15 cellular contexts compared by ENCODE assay signal in genomic region chr13:45048890-45049407, GRCh38. TPM values are rescaled to one million over a fixed set of nuclear protein-coding genes. Genes with fewer than 3 reads are reported as not detected.
DNase-seq lines count a peak whose midpoint lies in the region; ATAC-seq and TF ChIP-seq lines count a peak whose summit lies in the region.
"Had no signal": no experiment of that assay in that cellular context is flagged by ENCODE, and none has a peak within 500 bp of the region (broad histone marks: within the 10 kb centered on the region; RNA-seq: fewer than 3 reads in every experiment).

No MANE protein-coding gene starts in this region.

- TF ChIP-seq POLR2A in ovary (IDR thresholded peaks at IDR 0.05), result no peak

- no peaks in the 10 kb centered on the region for H3K4me1 ChIP-seq in ovary (ENCODE audit: insufficient read depth)
- H3K4me1 ChIP-seq: BE2C had no signal

- H3K9me3 Mint-ChIP-seq in activated naive CD8-positive, alpha-beta T cell (ENCODE audit: low read depth), result no peaks in the 10 kb centered on the region
- H3K9me3 Mint-ChIP-seq in activated naive CD8-positive, alpha-beta T cell treated with anti-CD3 and anti-CD28 coated beads for 36 hours, result no peaks in the 10 kb centered on the region
- H3K9me3 Mint-ChIP-seq in activated naive CD8-positive, alpha-beta T cell treated with anti-CD3 and anti-CD28 coated beads, Interleukin-2, amount 50 U/mL, for 24 hours, result no peaks in the 10 kb centered on the region
- H3K9me3 Mint-ChIP-seq: dendritic cell treated with granulocyte-macrophage colony-stimulating factor and Interleukin-4, amounts not matched to agents 40 ng/mL and 50 ng/mL, for 4 days had no signal

- peaks cover 15% of the 10 kb centered on the region for H3K4me1 Mint-ChIP-seq in activated naive CD8-positive, alpha-beta T cell (ENCODE audit: low read depth)
- peaks cover 17% of the 10 kb centered on the region for H3K4me1 Mint-ChIP-seq in activated naive CD8-positive, alpha-beta T cell treated with anti-CD3 and anti-CD28 coated beads for 36 hours
- H3K4me1 Mint-ChIP-seq in activated naive CD8-positive, alpha-beta T cell treated with anti-CD3 and anti-CD28 coated beads, Interleukin-2, amount 50 U/mL, for 24 hours, result peaks cover 24% of the 10 kb centered on the region

- TF ChIP-seq CTCF in ovary (IDR thresholded peaks at IDR 0.05), result no peak

- no peak overlapping the region for H3K27ac ChIP-seq in ovary

- peak; percentile 45 for ATAC-seq in HG02885 (IDR thresholded peaks at IDR 0.05; ENCODE audit: poor library complexity, unreplicated experiment)
- peak; percentile 53 for ATAC-seq in activated naive CD8-positive, alpha-beta T cell treated with anti-CD3 and anti-CD28 coated beads, Interleukin-2, amount 50 U/mL, for 24 hours
- ATAC-seq in stimulated activated naive CD8-positive, alpha-beta T cell treated with anti-CD3 and anti-CD28 coated beads, Interleukin-15, Interleukin-2, amounts not matched to agents 100 U/mL and 50 U/mL, for 24 hours, result peak; percentile 69
- ATAC-seq: left cardiac atrium had no signal

- no peak overlapping the region for H3K4me3 ChIP-seq in ovary
- H3K4me3 ChIP-seq: tibial nerve had no signal

- intact Hi-C loops in ovary (cut with DNase I), result loop anchor here in 3 of 4 donors (5.0 kb wide), 1 partner anchor 258 kb away; no protein-coding TSS in a partner anchor

- WGBS in ovary, 3 donors, result 65 to 85% (median 69%) methylated on average over 6 of the region's 6 CpGs

- no peak overlapping the region for H3K4me3 Mint-ChIP-seq in activated naive CD8-positive, alpha-beta T cell
- no peak overlapping the region for H3K4me3 Mint-ChIP-seq in activated naive CD8-positive, alpha-beta T cell treated with anti-CD3 and anti-CD28 coated beads for 36 hours
- H3K4me3 Mint-ChIP-seq in activated naive CD8-positive, alpha-beta T cell treated with anti-CD3 and anti-CD28 coated beads, Interleukin-2, amount 50 U/mL, for 24 hours, result no peak overlapping the region
- H3K4me3 Mint-ChIP-seq: dendritic cell treated with granulocyte-macrophage colony-stimulating factor and Interleukin-4, amounts not matched to agents 40 ng/mL and 50 ng/mL, for 4 days had no signal

- no peaks in the 10 kb centered on the region for H3K9me3 ChIP-seq in ovary
- H3K9me3 ChIP-seq: BE2C, tibial nerve had no signal

- DNase-seq in activated naive CD8-positive, alpha-beta T cell treated with anti-CD3 and anti-CD28 coated beads for 36 hours, result no peak
- no peak for DNase-seq in activated naive CD8-positive, alpha-beta T cell treated with anti-CD3 and anti-CD28 coated beads, Interleukin-2, amount 50 U/mL, for 24 hours
- DNase-seq in stimulated activated naive CD8-positive, alpha-beta T cell treated with anti-CD3 and anti-CD28 coated beads, Interleukin-15, Interleukin-2, amounts not matched to agents 100 U/mL and 50 U/mL, for 24 hours, result no peak
- DNase-seq in ovary (no peak), mucosa of gallbladder (ENCODE audit: low spot score) (no peak), iPS-NIHi7 (ENCODE audit: extremely low spot score) (no peak)
- DNase-seq: BE2C, left cardiac atrium, NCI-H1105, NCI-H446 treated with DMSO at 0.1 percent for 48 hours, OCI-M1 had no signal

- no peaks in the 10 kb centered on the region for H3K27me3 ChIP-seq in ovary
- H3K27me3 ChIP-seq: BE2C, tibial nerve had no signal

- no peak for TF ChIP-seq EP300 in ovary (IDR thresholded peaks at IDR 0.05)

- peak overlapping the region; percentile 28 for H3K27ac Mint-ChIP-seq in activated naive CD8-positive, alpha-beta T cell
- H3K27ac Mint-ChIP-seq in activated naive CD8-positive, alpha-beta T cell treated with anti-CD3 and anti-CD28 coated beads for 36 hours, result no peak overlapping the region
- H3K27ac Mint-ChIP-seq in activated naive CD8-positive, alpha-beta T cell treated with anti-CD3 and anti-CD28 coated beads, Interleukin-2, amount 50 U/mL, for 24 hours, result no peak overlapping the region
- H3K27ac Mint-ChIP-seq: dendritic cell treated with granulocyte-macrophage colony-stimulating factor and Interleukin-4, amounts not matched to agents 40 ng/mL and 50 ng/mL, for 4 days had no signal

- H3K36me3 ChIP-seq in ovary, result no peaks in the 10 kb centered on the region
- H3K36me3 ChIP-seq: BE2C, tibial nerve had no signal

- H3K36me3 Mint-ChIP-seq in activated naive CD8-positive, alpha-beta T cell, result no peaks in the 10 kb centered on the region
- H3K36me3 Mint-ChIP-seq in activated naive CD8-positive, alpha-beta T cell treated with anti-CD3 and anti-CD28 coated beads for 36 hours, result no peaks in the 10 kb centered on the region
- no peaks in the 10 kb centered on the region for H3K36me3 Mint-ChIP-seq in activated naive CD8-positive, alpha-beta T cell treated with anti-CD3 and anti-CD28 coated beads, Interleukin-2, amount 50 U/mL, for 24 hours (ENCODE audit: low read depth)

- peaks cover 4% of the 10 kb centered on the region for H3K27me3 Mint-ChIP-seq in activated naive CD8-positive, alpha-beta T cell
- peaks cover 42% of the 10 kb centered on the region for H3K27me3 Mint-ChIP-seq in activated naive CD8-positive, alpha-beta T cell treated with anti-CD3 and anti-CD28 coated beads for 36 hours
- peaks cover 52% of the 10 kb centered on the region for H3K27me3 Mint-ChIP-seq in activated naive CD8-positive, alpha-beta T cell treated with anti-CD3 and anti-CD28 coated beads, Interleukin-2, amount 50 U/mL, for 24 hours

RNA-seq across cellular contexts. Expression of gene GPALPP1, which starts 59.6 kb away (rescaled TPM):
- 10 to 100 TPM; 29.1 to 32.2 TPM for total RNA-seq in activated naive CD8-positive, alpha-beta T cell treated with anti-CD3 and anti-CD28 coated beads for 36 hours
- total RNA-seq in ovary, result 10 to 100 TPM; 17.5 to 26.3 (median 24.9) TPM
- 10 to 100 TPM; 17.3 to 31.9 TPM for polyA plus RNA-seq in ovary
- 20.1 TPM for total RNA-seq in mucosa of gallbladder

RNA-seq across cellular contexts. Expression of gene NUFIP1, which starts 59.7 kb away (rescaled TPM):
- total RNA-seq in activated naive CD8-positive, alpha-beta T cell treated with anti-CD3 and anti-CD28 coated beads for 36 hours, result 10 to 100 TPM; 14.1 to 14.4 TPM
- total RNA-seq in ovary (1 to 10 TPM; 2.3 to 9.5 (median 6.8) TPM), mucosa of gallbladder (3.4 TPM)
- 1 to 10 TPM; 3.6 to 7.4 TPM for polyA plus RNA-seq in ovary
